In the genomic region with DNA sequence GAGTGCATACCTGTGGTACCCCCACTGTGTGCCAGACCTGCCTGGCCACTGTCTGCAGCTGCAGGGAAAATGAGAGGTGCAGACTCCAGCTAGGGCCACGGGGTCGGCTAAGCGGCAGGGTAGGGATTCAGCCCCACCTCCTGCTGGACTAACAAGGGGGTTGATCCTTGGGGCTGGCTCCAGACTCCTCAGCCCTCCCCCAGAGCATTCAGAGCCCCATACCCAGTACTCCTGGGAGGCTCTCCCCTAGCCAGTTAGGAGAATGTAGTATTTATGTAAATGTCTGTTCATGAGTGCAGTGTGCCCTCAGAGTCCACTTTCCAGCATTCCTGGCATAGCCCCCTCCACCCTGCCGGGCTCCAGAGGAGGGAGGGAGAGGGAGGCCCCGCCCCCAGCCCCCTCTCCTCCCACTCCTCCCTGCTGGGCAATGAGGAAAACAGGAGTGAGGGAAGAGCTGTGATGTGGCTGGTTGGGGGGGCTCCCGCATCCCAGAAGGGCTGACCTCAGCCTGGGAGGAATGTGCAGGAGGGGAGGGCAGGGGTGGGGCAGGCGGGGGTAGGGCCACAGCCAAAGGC, we compare ENCODE assay signal across 9 cellular contexts. TPM values are rescaled to one million over a fixed set of nuclear protein-coding genes. Genes with fewer than 3 reads are reported as not detected.
A peak's percentile ranks its signal among the peaks of the same experiment; 100 is the strongest.
DNase-seq lines count a peak whose midpoint lies in the region; ATAC-seq and TF ChIP-seq lines count a peak whose summit lies in the region.
"Had no signal": no experiment of that assay in that cellular context is flagged by ENCODE, and none has a peak within 500 bp of the region (broad histone marks: within the 10 kb centered on the region; RNA-seq: fewer than 3 reads in every experiment).

No MANE protein-coding gene starts in this region.

- no peaks in the 10 kb centered on the region for H3K9me3 Mint-ChIP-seq in osteocyte (ENCODE audit: unreplicated experiment)
- no peaks in the 10 kb centered on the region for H3K9me3 Mint-ChIP-seq in activated T-helper 1 cell treated with anti-CD3 and anti-CD28 coated beads, Interleukin-12 subunit alpha, Interleukin-12 subunit beta, Interleukin-2, Interleukin-4 antibody, amounts not matched to agents 30 ng/mL and 10 ng/mL and 1 ng/mL, durations not matched to agents 14 hours and 24 hours and 36 hours

- ATAC-seq in SK-N-SH treated with all-trans-retinoic acid at 6 μM for 48 hours (peak; percentile 64), gastroesophageal sphincter (peak; percentile 77), HG02970 (IDR thresholded peaks at IDR 0.05; ENCODE audit: low FRiP score, unreplicated experiment) (no peak)

- H3K27me3 Mint-ChIP-seq in osteocyte (ENCODE audit: unreplicated experiment), result no peaks in the 10 kb centered on the region
- peaks cover 16% of the 10 kb centered on the region for H3K27me3 Mint-ChIP-seq in activated T-helper 1 cell treated with anti-CD3 and anti-CD28 coated beads, Interleukin-12 subunit alpha, Interleukin-12 subunit beta, Interleukin-2, Interleukin-4 antibody, amounts not matched to agents 30 ng/mL and 10 ng/mL and 1 ng/mL, durations not matched to agents 14 hours and 24 hours and 36 hours (ENCODE audit: insufficient read depth)

- H3K4me1 Mint-ChIP-seq in osteocyte (ENCODE audit: unreplicated experiment), result peaks cover 84% of the 10 kb centered on the region
- H3K4me1 Mint-ChIP-seq in activated T-helper 1 cell treated with anti-CD3 and anti-CD28 coated beads, Interleukin-12 subunit alpha, Interleukin-12 subunit beta, Interleukin-2, Interleukin-4 antibody, amounts not matched to agents 30 ng/mL and 10 ng/mL and 1 ng/mL, durations not matched to agents 14 hours and 24 hours and 36 hours (ENCODE audit: low read depth), result no peaks in the 10 kb centered on the region

- H3K27me3 ChIP-seq in gastroesophageal sphincter, result no peaks in the 10 kb centered on the region

- intact Hi-C loops in activated T-helper 1 cell treated with anti-CD3 and anti-CD28 coated beads, Interleukin-12 subunit alpha, Interleukin-12 subunit beta, Interleukin-2, Interleukin-4 antibody, amounts not matched to agents 30 ng/mL and 10 ng/mL and 1 ng/mL, durations not matched to agents 14 hours and 24 hours and 36 hours (cut with micrococcal nuclease), result no loop called here

- peak overlapping the region; percentile 89 for H3K27ac Mint-ChIP-seq in osteocyte (ENCODE audit: unreplicated experiment)
- no peak overlapping the region for H3K27ac Mint-ChIP-seq in activated T-helper 1 cell treated with anti-CD3 and anti-CD28 coated beads, Interleukin-12 subunit alpha, Interleukin-12 subunit beta, Interleukin-2, Interleukin-4 antibody, amounts not matched to agents 30 ng/mL and 10 ng/mL and 1 ng/mL, durations not matched to agents 14 hours and 24 hours and 36 hours

- peak in 2 of 4 experiments; percentile 10 to 13 for TF ChIP-seq CTCF in gastroesophageal sphincter (IDR thresholded peaks at IDR 0.05)
- TF ChIP-seq CTCF in osteocyte (IDR thresholded peaks at IDR 0.05), result no peak

- H3K36me3 ChIP-seq in gastroesophageal sphincter, result no peaks in the 10 kb centered on the region

- no peak overlapping the region for H3K4me3 Mint-ChIP-seq in osteocyte (ENCODE audit: unreplicated experiment)
- no peak overlapping the region for H3K4me3 Mint-ChIP-seq in activated T-helper 1 cell treated with anti-CD3 and anti-CD28 coated beads, Interleukin-12 subunit alpha, Interleukin-12 subunit beta, Interleukin-2, Interleukin-4 antibody, amounts not matched to agents 30 ng/mL and 10 ng/mL and 1 ng/mL, durations not matched to agents 14 hours and 24 hours and 36 hours

- 27% methylated on average over 2 of the region's 7 CpGs; no CpG with 5 or more reads in 1 of the 2 donors for WGBS in gastroesophageal sphincter (ENCODE audit: low coverage in 1 of 2), 2 donors

- no peaks in the 10 kb centered on the region for H3K9me3 ChIP-seq in gastroesophageal sphincter

- H3K27ac ChIP-seq in gastroesophageal sphincter, result peak overlapping the region; percentile 95 to 100 (median 98)

- no peaks in the 10 kb centered on the region for H3K36me3 Mint-ChIP-seq in osteocyte (ENCODE audit: unreplicated experiment)
- H3K36me3 Mint-ChIP-seq in activated T-helper 1 cell treated with anti-CD3 and anti-CD28 coated beads, Interleukin-12 subunit alpha, Interleukin-12 subunit beta, Interleukin-2, Interleukin-4 antibody, amounts not matched to agents 30 ng/mL and 10 ng/mL and 1 ng/mL, durations not matched to agents 14 hours and 24 hours and 36 hours (ENCODE audit: low read depth), result no peaks in the 10 kb centered on the region

- no peak overlapping the region for H3K4me3 ChIP-seq in gastroesophageal sphincter

- TF ChIP-seq POLR2A in gastroesophageal sphincter (IDR thresholded peaks at IDR 0.05), result no peak

- DNase-seq in ELF-1 (ENCODE audit: low read depth, low spot score), result peak; percentile 97
- DNase-seq in osteocyte (ENCODE audit: extremely low spot score, unreplicated experiment), result peak; percentile 94
- no peak for DNase-seq in OCI-M1 (lab: John Stamatoyannopoulos, UW)
- no peak for DNase-seq in activated T-helper 1 cell treated with anti-CD3 and anti-CD28 coated beads, Interleukin-12 subunit alpha, Interleukin-12 subunit beta, Interleukin-2, Interleukin-4 antibody, amounts not matched to agents 30 ng/mL and 10 ng/mL and 1 ng/mL, durations not matched to agents 14 hours and 24 hours and 36 hours (ENCODE audit: low spot score)
- no peak for DNase-seq in NCI-H748 treated with DMSO at 0.1 percent for 48 hours (lab: John Stamatoyannopoulos, UW)

- H3K4me1 ChIP-seq in gastroesophageal sphincter, result peaks cover 3 to 96% (median 56%) of the 10 kb centered on the region in 3 donors

- no peak for TF ChIP-seq EP300 in gastroesophageal sphincter (IDR thresholded peaks at IDR 0.05)

TF ChIP-seq in SK-N-SH treated with all-trans-retinoic acid at 6 μM for 48 hours, 23 proteins besides CTCF, POLR2A, EP300 and RAD21:
- TF ChIP-seq, protein P1, sequence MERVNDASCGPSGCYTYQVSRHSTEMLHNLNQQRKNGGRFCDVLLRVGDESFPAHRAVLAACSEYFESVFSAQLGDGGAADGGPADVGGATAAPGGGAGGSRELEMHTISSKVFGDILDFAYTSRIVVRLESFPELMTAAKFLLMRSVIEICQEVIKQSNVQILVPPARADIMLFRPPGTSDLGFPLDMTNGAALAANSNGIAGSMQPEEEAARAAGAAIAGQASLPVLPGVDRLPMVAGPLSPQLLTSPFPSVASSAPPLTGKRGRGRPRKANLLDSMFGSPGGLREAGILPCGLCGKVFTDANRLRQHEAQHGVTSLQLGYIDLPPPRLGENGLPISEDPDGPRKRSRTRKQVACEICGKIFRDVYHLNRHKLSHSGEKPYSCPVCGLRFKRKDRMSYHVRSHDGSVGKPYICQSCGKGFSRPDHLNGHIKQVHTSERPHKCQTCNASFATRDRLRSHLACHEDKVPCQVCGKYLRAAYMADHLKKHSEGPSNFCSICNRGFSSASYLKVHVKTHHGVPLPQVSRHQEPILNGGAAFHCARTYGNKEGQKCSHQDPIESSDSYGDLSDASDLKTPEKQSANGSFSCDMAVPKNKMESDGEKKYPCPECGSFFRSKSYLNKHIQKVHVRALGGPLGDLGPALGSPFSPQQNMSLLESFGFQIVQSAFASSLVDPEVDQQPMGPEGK (CRISPR knock-in tag; IDR thresholded peaks at IDR 0.05; ENCODE audit: borderline replicate concordance), result peak; percentile 94
- TF ChIP-seq CSDC2 (CRISPR knock-in tag; IDR thresholded peaks at IDR 0.05) (no peak), CREB5 (CRISPR knock-in tag; IDR thresholded peaks at IDR 0.05; ENCODE audit: low read depth) (0 out of 2 replicates have a peak, but pooled peaks have one; percentile 10)

RNA-seq across cellular contexts. Expression of gene SEMA3B, which starts 4.5 kb away (rescaled TPM):
- total RNA-seq in gastroesophageal sphincter (10 to 100 TPM; 29.1 to 54.9 (median 44.2) TPM), osteocyte (5.5 and 8.1 TPM in 2 replicates)
- total RNA-seq in activated T-helper 1 cell treated with anti-CD3 and anti-CD28 coated beads, Interleukin-12 subunit alpha, Interleukin-12 subunit beta, Interleukin-2, Interleukin-4 antibody, amounts not matched to agents 30 ng/mL and 10 ng/mL and 1 ng/mL, durations not matched to agents 14 hours and 24 hours and 36 hours, result 0.49 and 1.0 TPM in 2 replicates

RNA-seq across cellular contexts. Expression of gene LSMEM2, which starts 14.4 kb away (rescaled TPM):
- total RNA-seq in gastroesophageal sphincter (not detected), osteocyte (not detected in 2 replicates)
- total RNA-seq in activated T-helper 1 cell treated with anti-CD3 and anti-CD28 coated beads, Interleukin-12 subunit alpha, Interleukin-12 subunit beta, Interleukin-2, Interleukin-4 antibody, amounts not matched to agents 30 ng/mL and 10 ng/mL and 1 ng/mL, durations not matched to agents 14 hours and 24 hours and 36 hours, result not detected in 2 replicates
- total RNA-seq: epithelial cell of proximal tubule had no signal

RNA-seq across cellular contexts. Expression of gene IFRD2, which starts 27.8 kb away (rescaled TPM):
- 10 to 100 TPM; 37.3 to 85.4 (median 64.9) TPM for total RNA-seq in gastroesophageal sphincter
- 43.3 and 54.2 TPM in 2 replicates for total RNA-seq in osteocyte
- 215 TPM in 2 replicates for total RNA-seq in activated T-helper 1 cell treated with anti-CD3 and anti-CD28 coated beads, Interleukin-12 subunit alpha, Interleukin-12 subunit beta, Interleukin-2, Interleukin-4 antibody, amounts not matched to agents 30 ng/mL and 10 ng/mL and 1 ng/mL, durations not matched to agents 14 hours and 24 hours and 36 hours

RNA-seq across cellular contexts. Expression of gene GNAI2, which starts 28.5 kb away (rescaled TPM):
- total RNA-seq in gastroesophageal sphincter, result 100 to 1,000 TPM; 172 to 262 (median 222) TPM
- total RNA-seq in osteocyte, result 340 and 357 TPM in 2 replicates
- 237 and 238 TPM in 2 replicates for total RNA-seq in activated T-helper 1 cell treated with anti-CD3 and anti-CD28 coated beads, Interleukin-12 subunit alpha, Interleukin-12 subunit beta, Interleukin-2, Interleukin-4 antibody, amounts not matched to agents 30 ng/mL and 10 ng/mL and 1 ng/mL, durations not matched to agents 14 hours and 24 hours and 36 hours

RNA-seq across cellular contexts. Expression of gene HYAL3, which starts 34.7 kb away (rescaled TPM):
- 1 to 10 TPM; 2.4 to 8.8 (median 4.0) TPM for total RNA-seq in gastroesophageal sphincter
- total RNA-seq in osteocyte, result 2.3 and 3.0 TPM in 2 replicates
- 7.9 and 8.0 TPM in 2 replicates for total RNA-seq in activated T-helper 1 cell treated with anti-CD3 and anti-CD28 coated beads, Interleukin-12 subunit alpha, Interleukin-12 subunit beta, Interleukin-2, Interleukin-4 antibody, amounts not matched to agents 30 ng/mL and 10 ng/mL and 1 ng/mL, durations not matched to agents 14 hours and 24 hours and 36 hours

Comparison
In these comparisons a context has a peak if more than half of its experiments do, and no peak if none do; other contexts are left out.
1. DNase-seq: peak in ELF-1 (single experiment) and osteocyte (single experiment); none in OCI-M1 (single experiment), activated T-helper 1 cell treated with anti-CD3 and anti-CD28 coated beads, Interleukin-12 subunit alpha, Interleukin-12 subunit beta, Interleukin-2, Interleukin-4 antibody, amounts not matched to agents 30 ng/mL and 10 ng/mL and 1 ng/mL, durations not matched to agents 14 hours and 24 hours and 36 hours (single experiment) and NCI-H748 treated with DMSO at 0.1 percent for 48 hours (single experiment).